18 cellular contexts compared by ENCODE assay signal in genomic region chr5:73668017-73668416, GRCh38. TPM values are rescaled to one million over a fixed set of nuclear protein-coding genes. Genes with fewer than 3 reads are reported as not detected.
A peak's percentile ranks its signal among the peaks of the same experiment; 100 is the strongest.
DNase-seq lines count a peak whose midpoint lies in the region; ATAC-seq, FAIRE-seq and TF ChIP-seq lines count a peak whose summit lies in the region.
"Had no signal": no experiment of that assay in that cellular context is flagged by ENCODE, and none has a peak within 500 bp of the region (broad histone marks: within the 10 kb centered on the region; RNA-seq: fewer than 3 reads in every experiment).

No MANE protein-coding gene starts in this region.

- no peaks in the 10 kb centered on the region for H3K36me3 ChIP-seq in pancreas

- H3K27ac Mint-ChIP-seq in immature natural killer cell = peak overlapping the region in 2 of 6 donors; percentile 18 to 38
- H3K27ac Mint-ChIP-seq: activated T-helper 2 cell treated with anti-CD3 and anti-CD28 coated beads, Interferon-gamma antibody, Interleukin-2, Interleukin-4, amounts not matched to agents 10 μg/mL and 5 μg/mL and 100 μg/mL, durations not matched to agents 14 hours and 24 hours and 36 hours; CD8-positive, alpha-beta memory T cell had no signal

- TF ChIP-seq CTCF in pancreas (IDR thresholded peaks at IDR 0.05) = no peak

- no peaks in the 10 kb centered on the region for H3K9me3 ChIP-seq in pancreas
- H3K9me3 ChIP-seq: SK-N-SH had no signal

- H3K9me3 Mint-ChIP-seq in immature natural killer cell = no peaks in the 10 kb centered on the region
- H3K9me3 Mint-ChIP-seq: activated T-helper 2 cell treated with anti-CD3 and anti-CD28 coated beads, Interferon-gamma antibody, Interleukin-2, Interleukin-4, amounts not matched to agents 10 μg/mL and 5 μg/mL and 100 μg/mL, durations not matched to agents 14 hours and 24 hours and 36 hours; CD8-positive, alpha-beta memory T cell had no signal

- H3K4me1 ChIP-seq in pancreas = peaks cover 23 to 37% (median 26%) of the 10 kb centered on the region in 3 donors

- ATAC-seq in GM18858 (IDR thresholded peaks at IDR 0.05; ENCODE audit: unreplicated experiment) (peak; percentile 38), GM19468 (IDR thresholded peaks at IDR 0.05; ENCODE audit: extremely low read depth, unreplicated experiment) (peak; percentile 40), HG03095 (IDR thresholded peaks at IDR 0.05; ENCODE audit: unreplicated experiment) (peak; percentile 56), pancreas (no peak)
- ATAC-seq: left ventricle myocardium superior had no signal

- 79 to 94% methylated on average over 4 of the region's 4 CpGs for WGBS in pancreas, 2 donors

- DNase-seq in immature natural killer cell (no peak), GM19238 (ENCODE audit: insufficient read length, low spot score) (no peak), D341Med (ENCODE audit: low spot score) (no peak), pancreas (no peak), activated gamma-delta T cell (lab: John Stamatoyannopoulos, UW) (no peak)
- DNase-seq: activated CD4-positive, CD25-positive, alpha-beta regulatory T cell treated with anti-CD3 and anti-CD28 coated beads, Interleukin-2, amount 50 U/mL, for 72 hours; CD8-positive, alpha-beta memory T cell; DND-41; dorsolateral prefrontal cortex; erythroblast; left ventricle myocardium superior; SK-N-SH; stimulated activated CD4-positive, alpha-beta T cell treated with anti-CD3 and anti-CD28 coated beads, Interleukin-1b, Interleukin-23, amount 100 ng/mL, for 48 hours; substantia nigra had no signal

- no peaks in the 10 kb centered on the region for H3K27me3 ChIP-seq in pancreas

- intact Hi-C loops in pancreas (cut with DNase I) = no loop called here

- peaks cover 3 to 9% (median 8%) of the 10 kb centered on the region in 3 donors for H3K27me3 Mint-ChIP-seq in immature natural killer cell (ENCODE audit: low read depth in 3 of 3)

- H3K4me3 ChIP-seq in pancreas = no peak overlapping the region
- H3K4me3 ChIP-seq: dorsolateral prefrontal cortex had no signal

- H3K27ac ChIP-seq in pancreas = no peak overlapping the region
- H3K27ac ChIP-seq: dorsolateral prefrontal cortex had no signal

- peak overlapping the region; percentile 47 to 64 (median 57) for H3K4me3 Mint-ChIP-seq in immature natural killer cell
- H3K4me3 Mint-ChIP-seq: CD8-positive, alpha-beta memory T cell had no signal

- H3K4me1 Mint-ChIP-seq in immature natural killer cell = peaks cover 36 to 45% of the 10 kb centered on the region in 2 donors

- H3K36me3 Mint-ChIP-seq in immature natural killer cell = peaks cover 0 to 6% (median 4%) of the 10 kb centered on the region in 3 donors
- H3K36me3 Mint-ChIP-seq: CD8-positive, alpha-beta memory T cell had no signal

- FAIRE-seq in pancreas (lab: Jason Lieb, UNC) = no peak

RNA-seq across cellular contexts. Expression of gene ARHGEF28, which starts 42.0 kb away (rescaled TPM):
- polyA plus RNA-seq in immature natural killer cell (under 1 TPM in 2 of 3 donors, not detected in 1; 0.66 to 0.85 TPM), pancreas (10 to 100 TPM; 14.9 to 20.3 TPM)
- total RNA-seq in pancreas = 10 to 100 TPM; 18.2 to 36.2 (median 27.9) TPM

Comparison
In these comparisons a context has a peak if more than half of its experiments do, and no peak if none do; other contexts are left out.
1. ATAC-seq: peak in GM18858 (single experiment), GM19468 (single experiment) and HG03095 (single experiment); none in pancreas (0 of 4).
2. RNA of gene ARHGEF28, which starts 42.0 kb away (polyA plus RNA-seq): 14.9 to 20.3 TPM in pancreas; 0.66 to 0.85 TPM in immature natural killer cell; every median in the first group is over 4 times any median in the second.